Comparison of ENCODE assay signal across 8 cellular contexts in genomic region chr3:30747771-30748281, GRCh38.
DNase-seq lines count a peak whose midpoint lies in the region; ATAC-seq, FAIRE-seq and TF ChIP-seq lines count a peak whose summit lies in the region.

No MANE protein-coding gene starts in this region.

- H3K27ac ChIP-seq in GM12878 (ENCODE audit: control insufficient read depth, insufficient read depth) = no peak overlapping the region
- no peak overlapping the region for H3K27ac ChIP-seq in left lung

- POLR2A ChIA-PET in GM12878 (lab: Charles Lee) = no interaction called here

- CTCF ChIA-PET in GM12878 (lab: Yijun Ruan, JAX) = interaction anchor here (0.6 to 1.0 kb wide), 2 partner anchors 549 to 1021 kb away, joined by 3 to 4 read pairs; no protein-coding TSS in a partner anchor

- no peak for TF ChIP-seq POLR2A in GM12878 (IDR thresholded peaks at IDR 0.05; ENCODE audit: low read depth, low read length)

- no peak overlapping the region for H3K4me3 ChIP-seq in GM12878
- no peak overlapping the region for H3K4me3 ChIP-seq in left lung

- TF ChIP-seq EP300 in GM12878 (IDR thresholded peaks at IDR 0.05; ENCODE audit: borderline replicate concordance in 1 of 2, control insufficient read depth in 1 of 2, low read depth in 2 of 2, low read length in 2 of 2) = no peak

- FAIRE-seq in GM12878 (lab: Jason Lieb, UNC) = no peak

- H3K4me1 ChIP-seq in GM12878 (ENCODE audit: control insufficient read depth, insufficient read depth, low read length) = peaks cover 4% of the 10 kb centered on the region
- peaks cover 0 to 13% of the 10 kb centered on the region in 2 donors for H3K4me1 ChIP-seq in left lung

- no peaks in the 10 kb centered on the region for H4K20me1 ChIP-seq in GM12878 (ENCODE audit: control insufficient read depth, insufficient read depth)

- no peaks in the 10 kb centered on the region for H3K36me3 ChIP-seq in GM12878 (ENCODE audit: control insufficient read depth in 2 of 2, insufficient read depth in 2 of 2, low read length in 1 of 2)
- no peaks in the 10 kb centered on the region for H3K36me3 ChIP-seq in left lung

- no peak overlapping the region for H3K9ac ChIP-seq in GM12878 (ENCODE audit: control insufficient read depth, insufficient read depth, low read length)

- SMC1A ChIA-PET in GM12878 (lab: Charles Lee; ENCODE audit: uncharacterized antibody, unreplicated experiment) = interaction anchor here (0.7 to 1.6 kb wide), 3 partner anchors 55 to 733 kb away, joined by 3 read pairs; no protein-coding TSS in a partner anchor

- H3K9me3 ChIP-seq in GM12878 (replicated peaks; ENCODE audit: control insufficient read depth, insufficient read depth, low read length) (no peaks in the 10 kb centered on the region; the same call in 2 of the 3 replicates), left lung (no peaks in the 10 kb centered on the region)

- H3K27me3 ChIP-seq in GM12878 (replicated peaks in 1 of 2; ENCODE audit: control insufficient read depth in 2 of 2, insufficient read depth in 2 of 2, low read length in 1 of 2) = no peaks in the 10 kb centered on the region
- H3K27me3 ChIP-seq in left lung = no peaks in the 10 kb centered on the region

- no peak overlapping the region for H3K4me2 ChIP-seq in GM12878 (ENCODE audit: control insufficient read depth, insufficient read depth)

- intact Hi-C loops in GM12878 (cut with micrococcal nuclease; ENCODE audit: unreplicated experiment) = no loop called here
- intact Hi-C loops in left lung (cut with DNase I) = no loop called here

- no TSS peak for BruUV-seq in GM12878 (replicated peaks; lab: Mats Ljungman, UMichigan)

- peak; percentile 44 for DNase-seq in AG20443 (ENCODE audit: low spot score)
- peak; percentile 33 to 52 for DNase-seq in Kasumi-1 (lab: John Stamatoyannopoulos, UW)
- no peak for DNase-seq in GM12878 (ENCODE audit: low read depth, low spot score)
- DNase-seq in left lung = no peak
- DNase-seq in activated CD8-positive, alpha-beta memory T cell treated with anti-CD3 and anti-CD28 coated beads, Interleukin-2, amount 50 U/mL, for 4 hours = no peak
- no peak for DNase-seq in middle frontal gyrus (ENCODE audit: extremely low spot score, low spot score)

- TF ChIP-seq RAD21 in GM12878 (IDR thresholded peaks at IDR 0.05; ENCODE audit: insufficient read depth, low read depth, low read length) = 0 out of 2 replicates have a peak, but pooled peaks have one; percentile 15

- 34% methylated on average over 4 of the region's 4 CpGs for WGBS in GM12878 (ENCODE audit: insufficient coverage, insufficient replicate concordance, low lambda C conversion rate, missing lambda C conversion rate)

- RAD21 ChIA-PET in GM12878 (lab: Charles Lee; ENCODE audit: unreplicated experiment) = no interaction called here

- no peak for ATAC-seq in GM12878
- ATAC-seq in left lung = peak; percentile 39
- no peak for ATAC-seq in GM21786 (IDR thresholded peaks at IDR 0.05; ENCODE audit: unreplicated experiment)
- no peak for ATAC-seq in GM19452 (IDR thresholded peaks at IDR 0.05; ENCODE audit: unreplicated experiment)

- no peaks in the 10 kb centered on the region for H3K79me2 ChIP-seq in GM12878 (ENCODE audit: control insufficient read depth, insufficient read depth, low read length)

- TF ChIP-seq CTCF in GM12878 (IDR thresholded peaks at IDR 0.05 in 2 of 3, conservative IDR thresholded peaks at IDR 0.05 in 1 of 3; ENCODE audit: control insufficient read depth in 2 of 3, extremely low read depth in 1 of 3, insufficient read depth in 1 of 3, low read depth in 3 of 3, low read length in 3 of 3) (0 out of 6 replicates have a peak, but pooled peaks of 1 of the 3 experiments have one; percentile 12), left lung (IDR thresholded peaks at IDR 0.05) (peak in 1 of 2 donors; percentile 15)

- H2AFZ ChIP-seq in GM12878 (ENCODE audit: control insufficient read depth, low read depth, low read length) = no peak overlapping the region

- in situ Hi-C loops in GM12878 (cut with MboI) = no loop called here

TF ChIP-seq in GM12878, 131 proteins besides CTCF, POLR2A, EP300 and RAD21:
- TF ChIP-seq TCF12 (IDR thresholded peaks at IDR 0.05; ENCODE audit: low read depth, low read length) (no peak), HDAC2 (IDR thresholded peaks at IDR 0.05) (no peak), POLR2AphosphoS2 (IDR thresholded peaks at IDR 0.05; ENCODE audit: low read depth, low read length) (no peak), NR2C2 (IDR thresholded peaks at IDR 0.05; ENCODE audit: borderline replicate concordance, control insufficient read depth, insufficient read length, low read depth) (no peak), PML (IDR thresholded peaks at IDR 0.05; ENCODE audit: low read length) (no peak), ZBTB11 (CRISPR knock-in tag; IDR thresholded peaks at IDR 0.05) (no peak), PAX8 (IDR thresholded peaks at IDR 0.05) (no peak), SREBF1 (IDR thresholded peaks at IDR 0.05; ENCODE audit: low read length) (no peak)
- TF ChIP-seq, protein P1, sequence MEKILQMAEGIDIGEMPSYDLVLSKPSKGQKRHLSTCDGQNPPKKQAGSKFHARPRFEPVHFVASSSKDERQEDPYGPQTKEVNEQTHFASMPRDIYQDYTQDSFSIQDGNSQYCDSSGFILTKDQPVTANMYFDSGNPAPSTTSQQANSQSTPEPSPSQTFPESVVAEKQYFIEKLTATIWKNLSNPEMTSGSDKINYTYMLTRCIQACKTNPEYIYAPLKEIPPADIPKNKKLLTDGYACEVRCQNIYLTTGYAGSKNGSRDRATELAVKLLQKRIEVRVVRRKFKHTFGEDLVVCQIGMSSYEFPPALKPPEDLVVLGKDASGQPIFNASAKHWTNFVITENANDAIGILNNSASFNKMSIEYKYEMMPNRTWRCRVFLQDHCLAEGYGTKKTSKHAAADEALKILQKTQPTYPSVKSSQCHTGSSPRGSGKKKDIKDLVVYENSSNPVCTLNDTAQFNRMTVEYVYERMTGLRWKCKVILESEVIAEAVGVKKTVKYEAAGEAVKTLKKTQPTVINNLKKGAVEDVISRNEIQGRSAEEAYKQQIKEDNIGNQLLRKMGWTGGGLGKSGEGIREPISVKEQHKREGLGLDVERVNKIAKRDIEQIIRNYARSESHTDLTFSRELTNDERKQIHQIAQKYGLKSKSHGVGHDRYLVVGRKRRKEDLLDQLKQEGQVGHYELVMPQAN (conservative IDR thresholded peaks at IDR 0.05) = no peak

Comparison
In these comparisons a context has a peak if more than half of its experiments do, and no peak if none do; other contexts are left out.
1. DNase-seq: peak in AG20443 (single experiment) and Kasumi-1 (2 of 2); none in GM12878 (single experiment), left lung (0 of 2), activated CD8-positive, alpha-beta memory T cell treated with anti-CD3 and anti-CD28 coated beads, Interleukin-2, amount 50 U/mL, for 4 hours (single experiment) and middle frontal gyrus (single experiment).